Comparison of ENCODE assay signal across 1 cellular context in the genomic region with DNA sequence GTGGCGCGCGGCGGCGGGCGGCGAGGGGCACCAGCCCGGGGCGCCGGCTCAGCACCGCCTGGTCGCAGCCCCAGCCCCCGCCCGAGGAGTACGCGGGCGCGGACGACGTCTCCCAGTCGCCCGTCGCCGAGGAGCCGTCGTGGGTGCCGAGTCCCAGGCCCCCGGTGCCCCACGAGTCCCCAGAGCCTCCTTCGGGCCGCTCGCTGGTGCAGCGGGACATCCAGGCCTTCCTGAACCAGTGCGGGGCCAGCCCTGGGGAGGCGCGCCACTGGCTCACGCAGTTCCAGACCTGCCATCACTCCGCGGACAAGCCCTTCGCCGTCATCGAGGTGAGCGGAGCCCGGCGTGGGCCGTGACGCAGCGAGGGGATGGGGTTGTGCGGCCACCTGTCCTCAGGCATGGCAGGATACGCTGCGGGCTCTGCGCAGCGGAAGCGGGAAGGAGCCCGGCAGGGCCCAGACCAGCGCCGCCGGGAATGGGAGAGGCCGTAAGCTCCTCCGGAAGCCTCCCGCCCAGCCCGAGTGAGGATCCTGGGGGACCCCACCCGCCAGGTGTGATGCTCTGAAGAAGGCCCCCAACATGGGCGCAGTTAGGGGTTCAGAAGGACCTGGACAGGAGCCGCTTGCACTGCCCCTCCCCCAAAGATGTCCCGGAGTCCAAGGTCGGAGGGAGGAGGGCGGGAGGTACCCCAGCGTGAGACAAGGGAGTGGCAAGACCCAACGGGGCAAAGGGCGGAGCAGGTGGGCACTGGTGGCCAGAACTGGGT.
TF ChIP-seq lines count a peak whose summit lies in the region.

No MANE protein-coding gene starts in this region.

TF ChIP-seq in HepG2, 621 proteins besides CTCF, POLR2A, EP300 and RAD21 (continued from another document and continues in another):
- peak; percentile 73; the same call in 1 of the 2 replicates for TF ChIP-seq ZNF430 (CRISPR knock-in tag; IDR thresholded peaks at IDR 0.05)
- TF ChIP-seq NRL (CRISPR knock-in tag; IDR thresholded peaks at IDR 0.05; ENCODE audit: borderline replicate concordance), result peak; percentile 52
- no peak for TF ChIP-seq ZFAT (CRISPR knock-in tag; conservative IDR thresholded peaks at IDR 0.05)
- 0 out of 2 replicates have a peak, but pooled peaks have one; percentile 35 for TF ChIP-seq ZMYM2 (CRISPR knock-in tag; IDR thresholded peaks at IDR 0.05)
- TF ChIP-seq FOSL1 (CRISPR knock-in tag; IDR thresholded peaks at IDR 0.05; ENCODE audit: borderline replicate concordance), result no peak
- no peak for TF ChIP-seq ZNF720 (CRISPR knock-in tag; IDR thresholded peaks at IDR 0.05)
- TF ChIP-seq, protein P1, sequence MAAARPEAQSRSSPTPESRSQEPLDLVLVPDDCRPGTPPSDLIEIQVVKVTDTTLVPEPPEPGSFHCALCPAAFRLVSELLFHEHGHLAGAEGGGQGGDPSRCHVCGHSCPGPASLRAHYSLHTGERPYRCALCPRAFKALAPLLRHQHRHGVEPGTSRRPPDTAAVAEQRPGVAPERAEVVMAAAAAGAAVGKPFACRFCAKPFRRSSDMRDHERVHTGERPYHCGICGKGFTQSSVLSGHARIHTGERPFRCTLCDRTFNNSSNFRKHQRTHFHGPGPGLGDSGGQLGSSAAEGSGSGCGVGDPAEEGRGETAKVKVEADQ (CRISPR knock-in tag; IDR thresholded peaks at IDR 0.05; ENCODE audit: borderline replicate concordance), result peak; percentile 54; the same call in 1 of the 2 replicates
- no peak for TF ChIP-seq ZNF3 (CRISPR knock-in tag; IDR thresholded peaks at IDR 0.05)
- TF ChIP-seq STAG1 (CRISPR knock-in tag; IDR thresholded peaks at IDR 0.05), result no peak
- TF ChIP-seq ZNF83 (CRISPR knock-in tag; IDR thresholded peaks at IDR 0.05; ENCODE audit: borderline replicate concordance), result no peak
- TF ChIP-seq, protein P2, sequence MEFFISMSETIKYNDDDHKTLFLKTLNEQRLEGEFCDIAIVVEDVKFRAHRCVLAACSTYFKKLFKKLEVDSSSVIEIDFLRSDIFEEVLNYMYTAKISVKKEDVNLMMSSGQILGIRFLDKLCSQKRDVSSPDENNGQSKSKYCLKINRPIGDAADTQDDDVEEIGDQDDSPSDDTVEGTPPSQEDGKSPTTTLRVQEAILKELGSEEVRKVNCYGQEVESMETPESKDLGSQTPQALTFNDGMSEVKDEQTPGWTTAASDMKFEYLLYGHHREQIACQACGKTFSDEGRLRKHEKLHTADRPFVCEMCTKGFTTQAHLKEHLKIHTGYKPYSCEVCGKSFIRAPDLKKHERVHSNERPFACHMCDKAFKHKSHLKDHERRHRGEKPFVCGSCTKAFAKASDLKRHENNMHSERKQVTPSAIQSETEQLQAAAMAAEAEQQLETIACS (CRISPR knock-in tag; IDR thresholded peaks at IDR 0.05), result no peak
- TF ChIP-seq ZNF224 (CRISPR knock-in tag; IDR thresholded peaks at IDR 0.05), result no peak
- no peak for TF ChIP-seq RCOR2 (CRISPR knock-in tag; IDR thresholded peaks at IDR 0.05)
- TF ChIP-seq ZNF883 (CRISPR knock-in tag; IDR thresholded peaks at IDR 0.05; ENCODE audit: not compliant biosample characterization), result no peak
- TF ChIP-seq TAF1 (CRISPR knock-in tag; IDR thresholded peaks at IDR 0.05), result no peak; the same call in 1 of the 2 replicates
- no peak for TF ChIP-seq RFX5 (IDR thresholded peaks at IDR 0.05; ENCODE audit: low read depth, low read length)
- TF ChIP-seq, protein P3, sequence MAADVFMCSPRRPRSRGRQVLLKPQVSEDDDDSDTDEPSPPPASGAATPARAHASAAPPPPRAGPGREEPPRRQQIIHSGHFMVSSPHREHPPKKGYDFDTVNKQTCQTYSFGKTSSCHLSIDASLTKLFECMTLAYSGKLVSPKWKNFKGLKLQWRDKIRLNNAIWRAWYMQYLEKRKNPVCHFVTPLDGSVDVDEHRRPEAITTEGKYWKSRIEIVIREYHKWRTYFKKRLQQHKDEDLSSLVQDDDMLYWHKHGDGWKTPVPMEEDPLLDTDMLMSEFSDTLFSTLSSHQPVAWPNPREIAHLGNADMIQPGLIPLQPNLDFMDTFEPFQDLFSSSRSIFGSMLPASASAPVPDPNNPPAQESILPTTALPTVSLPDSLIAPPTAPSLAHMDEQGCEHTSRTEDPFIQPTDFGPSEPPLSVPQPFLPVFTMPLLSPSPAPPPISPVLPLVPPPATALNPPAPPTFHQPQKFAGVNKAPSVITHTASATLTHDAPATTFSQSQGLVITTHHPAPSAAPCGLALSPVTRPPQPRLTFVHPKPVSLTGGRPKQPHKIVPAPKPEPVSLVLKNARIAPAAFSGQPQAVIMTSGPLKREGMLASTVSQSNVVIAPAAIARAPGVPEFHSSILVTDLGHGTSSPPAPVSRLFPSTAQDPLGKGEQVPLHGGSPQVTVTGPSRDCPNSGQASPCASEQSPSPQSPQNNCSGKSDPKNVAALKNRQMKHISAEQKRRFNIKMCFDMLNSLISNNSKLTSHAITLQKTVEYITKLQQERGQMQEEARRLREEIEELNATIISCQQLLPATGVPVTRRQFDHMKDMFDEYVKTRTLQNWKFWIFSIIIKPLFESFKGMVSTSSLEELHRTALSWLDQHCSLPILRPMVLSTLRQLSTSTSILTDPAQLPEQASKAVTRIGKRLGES (CRISPR knock-in tag; IDR thresholded peaks at IDR 0.05; ENCODE audit: borderline replicate concordance), result no peak
- TF ChIP-seq, protein P4, sequence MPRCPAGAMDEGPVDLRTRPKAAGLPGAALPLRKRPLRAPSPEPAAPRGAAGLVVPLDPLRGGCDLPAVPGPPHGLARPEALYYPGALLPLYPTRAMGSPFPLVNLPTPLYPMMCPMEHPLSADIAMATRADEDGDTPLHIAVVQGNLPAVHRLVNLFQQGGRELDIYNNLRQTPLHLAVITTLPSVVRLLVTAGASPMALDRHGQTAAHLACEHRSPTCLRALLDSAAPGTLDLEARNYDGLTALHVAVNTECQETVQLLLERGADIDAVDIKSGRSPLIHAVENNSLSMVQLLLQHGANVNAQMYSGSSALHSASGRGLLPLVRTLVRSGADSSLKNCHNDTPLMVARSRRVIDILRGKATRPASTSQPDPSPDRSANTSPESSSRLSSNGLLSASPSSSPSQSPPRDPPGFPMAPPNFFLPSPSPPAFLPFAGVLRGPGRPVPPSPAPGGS (CRISPR knock-in tag; IDR thresholded peaks at IDR 0.05), result peak; percentile 90
- TF ChIP-seq, protein P5, sequence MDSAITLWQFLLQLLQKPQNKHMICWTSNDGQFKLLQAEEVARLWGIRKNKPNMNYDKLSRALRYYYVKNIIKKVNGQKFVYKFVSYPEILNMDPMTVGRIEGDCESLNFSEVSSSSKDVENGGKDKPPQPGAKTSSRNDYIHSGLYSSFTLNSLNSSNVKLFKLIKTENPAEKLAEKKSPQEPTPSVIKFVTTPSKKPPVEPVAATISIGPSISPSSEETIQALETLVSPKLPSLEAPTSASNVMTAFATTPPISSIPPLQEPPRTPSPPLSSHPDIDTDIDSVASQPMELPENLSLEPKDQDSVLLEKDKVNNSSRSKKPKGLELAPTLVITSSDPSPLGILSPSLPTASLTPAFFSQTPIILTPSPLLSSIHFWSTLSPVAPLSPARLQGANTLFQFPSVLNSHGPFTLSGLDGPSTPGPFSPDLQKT (CRISPR knock-in tag; IDR thresholded peaks at IDR 0.05; ENCODE audit: borderline replicate concordance), result no peak
- no peak for TF ChIP-seq DPF2 (CRISPR knock-in tag; IDR thresholded peaks at IDR 0.05; ENCODE audit: borderline replicate concordance, low read depth)
- peak; percentile 84 for TF ChIP-seq KDM5B (CRISPR knock-in tag; IDR thresholded peaks at IDR 0.05; ENCODE audit: borderline replicate concordance)
- peak; percentile 39; the same call in 1 of the 2 replicates for TF ChIP-seq ZBTB7A (CRISPR knock-in tag; IDR thresholded peaks at IDR 0.05)
- TF ChIP-seq YEATS2 (CRISPR knock-in tag; IDR thresholded peaks at IDR 0.05; ENCODE audit: borderline replicate concordance), result no peak
- TF ChIP-seq ZNF251 (CRISPR knock-in tag; IDR thresholded peaks at IDR 0.05), result no peak
- TF ChIP-seq, protein P6, sequence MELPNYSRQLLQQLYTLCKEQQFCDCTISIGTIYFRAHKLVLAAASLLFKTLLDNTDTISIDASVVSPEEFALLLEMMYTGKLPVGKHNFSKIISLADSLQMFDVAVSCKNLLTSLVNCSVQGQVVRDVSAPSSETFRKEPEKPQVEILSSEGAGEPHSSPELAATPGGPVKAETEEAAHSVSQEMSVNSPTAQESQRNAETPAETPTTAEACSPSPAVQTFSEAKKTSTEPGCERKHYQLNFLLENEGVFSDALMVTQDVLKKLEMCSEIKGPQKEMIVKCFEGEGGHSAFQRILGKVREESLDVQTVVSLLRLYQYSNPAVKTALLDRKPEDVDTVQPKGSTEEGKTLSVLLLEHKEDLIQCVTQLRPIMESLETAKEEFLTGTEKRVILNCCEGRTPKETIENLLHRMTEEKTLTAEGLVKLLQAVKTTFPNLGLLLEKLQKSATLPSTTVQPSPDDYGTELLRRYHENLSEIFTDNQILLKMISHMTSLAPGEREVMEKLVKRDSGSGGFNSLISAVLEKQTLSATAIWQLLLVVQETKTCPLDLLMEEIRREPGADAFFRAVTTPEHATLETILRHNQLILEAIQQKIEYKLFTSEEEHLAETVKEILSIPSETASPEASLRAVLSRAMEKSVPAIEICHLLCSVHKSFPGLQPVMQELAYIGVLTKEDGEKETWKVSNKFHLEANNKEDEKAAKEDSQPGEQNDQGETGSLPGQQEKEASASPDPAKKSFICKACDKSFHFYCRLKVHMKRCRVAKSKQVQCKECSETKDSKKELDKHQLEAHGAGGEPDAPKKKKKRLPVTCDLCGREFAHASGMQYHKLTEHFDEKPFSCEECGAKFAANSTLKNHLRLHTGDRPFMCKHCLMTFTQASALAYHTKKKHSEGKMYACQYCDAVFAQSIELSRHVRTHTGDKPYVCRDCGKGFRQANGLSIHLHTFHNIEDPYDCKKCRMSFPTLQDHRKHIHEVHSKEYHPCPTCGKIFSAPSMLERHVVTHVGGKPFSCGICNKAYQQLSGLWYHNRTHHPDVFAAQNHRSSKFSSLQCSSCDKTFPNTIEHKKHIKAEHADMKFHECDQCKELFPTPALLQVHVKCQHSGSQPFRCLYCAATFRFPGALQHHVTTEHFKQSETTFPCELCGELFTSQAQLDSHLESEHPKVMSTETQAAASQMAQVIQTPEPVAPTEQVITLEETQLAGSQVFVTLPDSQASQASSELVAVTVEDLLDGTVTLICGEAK (IDR thresholded peaks at IDR 0.05), result no peak
- TF ChIP-seq, protein P6 (CRISPR knock-in tag; IDR thresholded peaks at IDR 0.05), result peak; percentile 29; the same call in 1 of the 2 replicates
- TF ChIP-seq, protein P7, sequence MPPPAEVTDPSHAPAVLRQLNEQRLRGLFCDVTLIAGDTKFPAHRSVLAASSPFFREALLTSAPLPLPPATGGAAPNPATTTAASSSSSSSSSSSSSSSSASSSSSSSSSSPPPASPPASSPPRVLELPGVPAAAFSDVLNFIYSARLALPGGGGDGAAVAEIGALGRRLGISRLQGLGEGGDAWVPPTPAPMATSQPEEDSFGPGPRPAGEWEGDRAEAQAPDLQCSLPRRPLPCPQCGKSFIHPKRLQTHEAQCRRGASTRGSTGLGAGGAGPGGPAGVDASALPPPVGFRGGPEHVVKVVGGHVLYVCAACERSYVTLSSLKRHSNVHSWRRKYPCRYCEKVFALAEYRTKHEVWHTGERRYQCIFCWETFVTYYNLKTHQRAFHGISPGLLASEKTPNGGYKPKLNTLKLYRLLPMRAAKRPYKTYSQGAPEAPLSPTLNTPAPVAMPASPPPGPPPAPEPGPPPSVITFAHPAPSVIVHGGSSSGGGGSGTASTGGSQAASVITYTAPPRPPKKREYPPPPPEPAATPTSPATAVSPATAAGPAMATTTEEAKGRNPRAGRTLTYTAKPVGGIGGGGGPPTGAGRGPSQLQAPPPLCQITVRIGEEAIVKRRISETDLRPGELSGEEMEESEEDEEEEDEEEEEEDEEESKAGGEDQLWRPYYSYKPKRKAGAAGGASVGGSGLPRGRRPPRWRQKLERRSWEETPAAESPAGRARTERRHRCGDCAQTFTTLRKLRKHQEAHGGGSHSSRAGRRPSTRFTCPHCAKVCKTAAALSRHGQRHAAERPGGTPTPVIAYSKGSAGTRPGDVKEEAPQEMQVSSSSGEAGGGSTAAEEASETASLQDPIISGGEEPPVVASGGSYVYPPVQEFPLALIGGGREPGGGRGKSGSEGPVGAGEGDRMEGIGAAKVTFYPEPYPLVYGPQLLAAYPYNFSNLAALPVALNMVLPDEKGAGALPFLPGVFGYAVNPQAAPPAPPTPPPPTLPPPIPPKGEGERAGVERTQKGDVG (CRISPR knock-in tag; IDR thresholded peaks at IDR 0.05; ENCODE audit: borderline replicate concordance), result peak; percentile 54
- no peak for TF ChIP-seq TCF12 (IDR thresholded peaks at IDR 0.05)
- TF ChIP-seq TCF12 (CRISPR knock-in tag; IDR thresholded peaks at IDR 0.05), result no peak; the same call in 1 of the 2 replicates
- TF ChIP-seq HMG20B (CRISPR knock-in tag; conservative IDR thresholded peaks at IDR 0.05), result no peak
- TF ChIP-seq ZNF619 (CRISPR knock-in tag; IDR thresholded peaks at IDR 0.05), result peak; percentile 68; the same call in 1 of the 2 replicates
- TF ChIP-seq, protein P8, sequence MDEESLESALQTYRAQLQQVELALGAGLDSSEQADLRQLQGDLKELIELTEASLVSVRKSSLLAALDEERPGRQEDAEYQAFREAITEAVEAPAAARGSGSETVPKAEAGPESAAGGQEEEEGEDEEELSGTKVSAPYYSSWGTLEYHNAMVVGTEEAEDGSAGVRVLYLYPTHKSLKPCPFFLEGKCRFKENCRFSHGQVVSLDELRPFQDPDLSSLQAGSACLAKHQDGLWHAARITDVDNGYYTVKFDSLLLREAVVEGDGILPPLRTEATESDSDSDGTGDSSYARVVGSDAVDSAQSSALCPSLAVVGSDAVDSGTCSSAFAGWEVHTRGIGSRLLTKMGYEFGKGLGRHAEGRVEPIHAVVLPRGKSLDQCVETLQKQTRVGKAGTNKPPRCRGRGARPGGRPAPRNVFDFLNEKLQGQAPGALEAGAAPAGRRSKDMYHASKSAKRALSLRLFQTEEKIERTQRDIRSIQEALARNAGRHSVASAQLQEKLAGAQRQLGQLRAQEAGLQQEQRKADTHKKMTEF (CRISPR knock-in tag; IDR thresholded peaks at IDR 0.05), result no peak; the same call in 1 of the 2 replicates
